20 cellular contexts compared by ENCODE assay signal in the genomic region with DNA sequence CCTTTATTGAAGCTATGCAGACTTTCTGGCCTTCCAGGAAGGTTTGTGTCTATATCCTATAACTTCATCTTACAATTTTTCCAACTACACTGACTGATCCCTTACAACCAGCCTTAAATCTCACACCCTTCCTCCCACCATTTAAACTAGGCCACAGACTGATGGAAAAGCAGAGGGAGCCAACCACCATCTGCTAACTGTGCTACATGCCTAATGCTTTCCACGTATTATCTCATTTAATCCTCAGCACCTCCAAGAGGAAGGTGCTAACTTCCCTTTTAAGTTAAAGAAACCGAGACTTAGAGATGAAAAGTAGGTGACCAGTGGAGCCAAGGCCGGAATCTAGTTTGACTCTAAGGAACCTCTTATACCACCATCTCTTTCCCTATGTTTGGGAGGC.
"Had no signal": no experiment of that assay in that cellular context is flagged by ENCODE, and none has a peak within 500 bp of the region (broad histone marks: within the 10 kb centered on the region; RNA-seq: fewer than 3 reads in every experiment).

No MANE protein-coding gene starts in this region.

- H3K4me1 ChIP-seq: colonic mucosa, foreskin keratinocyte had no signal

- H3K9me3 ChIP-seq: colonic mucosa, esophagus muscularis mucosa, gastroesophageal sphincter, heart right ventricle, left lung, lower lobe of right lung, mucosa of descending colon had no signal

- ATAC-seq: effector memory CD8-positive, alpha-beta T cell; foreskin keratinocyte; gastroesophageal sphincter; heart right ventricle; left cardiac atrium; left lung; left ventricle myocardium superior; lower lobe of right lung; mucosa of descending colon; naive thymus-derived CD8-positive, alpha-beta T cell had no signal

- H3K27me3 ChIP-seq: colonic mucosa, esophagus muscularis mucosa, foreskin keratinocyte, gastroesophageal sphincter, heart right ventricle, left lung had no signal

- H3K27ac ChIP-seq: esophagus muscularis mucosa, foreskin keratinocyte, gastroesophageal sphincter, heart right ventricle, left lung, lower lobe of right lung had no signal

- H3K4me3 Mint-ChIP-seq: dendritic cell treated with granulocyte-macrophage colony-stimulating factor and Interleukin-4, amounts not matched to agents 40 ng/mL and 50 ng/mL, for 4 days; effector memory CD8-positive, alpha-beta T cell; mesothelial cell of epicardium; naive B cell; naive thymus-derived CD8-positive, alpha-beta T cell had no signal

- H3K36me3 Mint-ChIP-seq: mesothelial cell of epicardium; naive B cell; naive thymus-derived CD8-positive, alpha-beta T cell had no signal

- H3K36me3 ChIP-seq: colonic mucosa, esophagus muscularis mucosa, gastroesophageal sphincter, heart right ventricle, left lung, lower lobe of right lung had no signal

- H3K27me3 Mint-ChIP-seq: dendritic cell treated with granulocyte-macrophage colony-stimulating factor and Interleukin-4, amounts not matched to agents 40 ng/mL and 50 ng/mL, for 4 days; effector memory CD8-positive, alpha-beta T cell; naive B cell; naive thymus-derived CD8-positive, alpha-beta T cell had no signal

- H3K4me3 ChIP-seq: colonic mucosa, esophagus muscularis mucosa, gastroesophageal sphincter, heart right ventricle, left lung, lower lobe of right lung, mucosa of descending colon had no signal

- DNase-seq: colonic mucosa; cortex of kidney; effector CD8-positive, alpha-beta T cell; effector memory CD8-positive, alpha-beta T cell; foreskin keratinocyte; head of caudate nucleus; heart right ventricle; hippocampal formation; left cardiac atrium; left lung; left ventricle myocardium superior; lower lobe of right lung; mesenchymal stem cell; mucosa of descending colon; naive B cell; naive thymus-derived CD8-positive, alpha-beta T cell had no signal

- H3K27ac Mint-ChIP-seq: dendritic cell treated with granulocyte-macrophage colony-stimulating factor and Interleukin-4, amounts not matched to agents 40 ng/mL and 50 ng/mL, for 4 days; effector memory CD8-positive, alpha-beta T cell; mesothelial cell of epicardium had no signal

- H3K9me3 Mint-ChIP-seq: dendritic cell treated with granulocyte-macrophage colony-stimulating factor and Interleukin-4, amounts not matched to agents 40 ng/mL and 50 ng/mL, for 4 days; effector memory CD8-positive, alpha-beta T cell; mesothelial cell of epicardium; naive B cell; naive thymus-derived CD8-positive, alpha-beta T cell had no signal
